In the genomic region with DNA sequence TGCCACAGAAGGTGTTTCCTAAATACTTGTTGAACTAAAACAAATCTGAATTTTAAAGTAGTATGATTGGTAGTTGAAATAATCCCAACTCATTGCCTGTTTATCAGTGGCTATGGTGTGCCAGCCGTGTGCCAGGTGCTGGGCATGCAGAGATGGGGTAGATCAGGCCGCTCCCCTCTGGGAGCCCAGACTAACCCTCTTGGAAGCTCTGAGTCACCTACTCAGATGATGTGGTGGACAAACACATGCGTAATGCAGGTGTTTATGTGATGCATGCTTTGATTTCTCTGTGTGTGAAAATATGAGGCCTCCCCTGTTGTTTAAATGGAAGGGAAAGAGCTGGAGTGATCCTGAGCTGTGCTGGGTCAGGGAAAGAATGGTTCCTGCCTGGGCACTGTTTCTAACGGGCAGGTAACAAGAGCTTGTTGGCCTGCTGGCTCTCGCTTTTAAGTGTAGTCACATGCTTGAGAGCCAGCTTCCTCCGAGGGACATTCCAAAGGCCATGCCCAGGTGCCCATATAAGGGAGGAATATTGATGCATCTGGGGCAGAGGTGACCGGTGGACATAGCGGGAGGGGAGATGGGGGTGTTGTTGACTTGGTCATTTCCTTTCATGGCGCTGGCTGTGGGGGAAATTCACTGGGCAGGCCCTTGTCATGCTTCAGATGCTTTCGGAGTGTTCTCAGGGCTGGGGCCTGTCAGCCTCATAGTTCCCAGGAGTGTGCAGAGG, we compare ENCODE assay signal across 13 cellular contexts. TPM values are rescaled to one million over a fixed set of nuclear protein-coding genes. Genes with fewer than 3 reads are reported as not detected.
DNase-seq lines count a peak whose midpoint lies in the region; ATAC-seq and TF ChIP-seq lines count a peak whose summit lies in the region.
"Had no signal": no experiment of that assay in that cellular context is flagged by ENCODE, and none has a peak within 500 bp of the region (broad histone marks: within the 10 kb centered on the region; RNA-seq: fewer than 3 reads in every experiment).

No MANE protein-coding gene starts in this region.

- H3K4me3 ChIP-seq in CD4-positive, CD25-positive, alpha-beta regulatory T cell (ENCODE audit: low read depth, low read length), result no peak overlapping the region
- H3K4me3 ChIP-seq in foreskin fibroblast (ENCODE audit: low read depth in 1 of 2, low read length in 2 of 2), result no peak overlapping the region
- H3K4me3 ChIP-seq: BLaER1, thoracic aorta had no signal

- no peaks in the 10 kb centered on the region for H3K27me3 ChIP-seq in CD4-positive, CD25-positive, alpha-beta regulatory T cell (ENCODE audit: control insufficient read depth, insufficient read depth, low read length)
- H3K27me3 ChIP-seq: BLaER1 had no signal

- no peaks in the 10 kb centered on the region for H3K9me3 Mint-ChIP-seq in CD4-positive, CD25-positive, alpha-beta regulatory T cell
- H3K9me3 Mint-ChIP-seq in naive B cell, result no peaks in the 10 kb centered on the region

- peaks cover 32% of the 10 kb centered on the region for H3K36me3 Mint-ChIP-seq in CD4-positive, CD25-positive, alpha-beta regulatory T cell
- H3K36me3 Mint-ChIP-seq in naive B cell, result peaks cover 5 to 17% of the 10 kb centered on the region in 2 donors

- no peaks in the 10 kb centered on the region for H3K4me1 ChIP-seq in CD4-positive, CD25-positive, alpha-beta regulatory T cell (ENCODE audit: control insufficient read depth, insufficient read depth, low read length, poor library complexity, severe bottlenecking)

- no peaks in the 10 kb centered on the region for H3K9me3 ChIP-seq in CD4-positive, CD25-positive, alpha-beta regulatory T cell (ENCODE audit: control insufficient read depth in 2 of 2, low read length in 2 of 2)
- H3K9me3 ChIP-seq: BLaER1, thoracic aorta had no signal

- peaks cover 0 to 17% (median 9%) of the 10 kb centered on the region in 4 donors for H3K4me1 Mint-ChIP-seq in CD4-positive, CD25-positive, alpha-beta regulatory T cell
- peaks cover 10 to 15% (median 14%) of the 10 kb centered on the region in 3 donors for H3K4me1 Mint-ChIP-seq in naive B cell

- H3K27me3 Mint-ChIP-seq in CD4-positive, CD25-positive, alpha-beta regulatory T cell, result no peaks in the 10 kb centered on the region
- H3K27me3 Mint-ChIP-seq in naive B cell, result no peaks in the 10 kb centered on the region

- TF ChIP-seq CTCF in foreskin fibroblast (IDR thresholded peaks at IDR 0.05; ENCODE audit: low read depth, low read length), result no peak

- H3K4me3 Mint-ChIP-seq in CD4-positive, CD25-positive, alpha-beta regulatory T cell, result no peak overlapping the region
- H3K4me3 Mint-ChIP-seq in naive B cell, result peak overlapping the region in 1 of 8 donors; percentile 29

- peaks cover 66% of the 10 kb centered on the region for H3K36me3 ChIP-seq in CD4-positive, CD25-positive, alpha-beta regulatory T cell (ENCODE audit: control insufficient read depth, insufficient read depth, low read length)

- no peak for DNase-seq in CD4-positive, CD25-positive, alpha-beta regulatory T cell
- DNase-seq in NCI-H510A treated with DMSO at 0.1 percent for 48 hours (lab: John Stamatoyannopoulos, UW) (peak; percentile 86), glomerular visceral epithelial cell (ENCODE audit: extremely low spot score) (peak; percentile 46), naive B cell (no peak), medulla oblongata (ENCODE audit: extremely low spot score) (no peak), foreskin fibroblast (no peak), dedifferentiated amniotic fluid mesenchymal stem cell (ENCODE audit: extremely low spot score) (no peak), NCI-H2081 treated with DMSO at 0.1 percent for 48 hours (lab: John Stamatoyannopoulos, UW) (no peak)
- DNase-seq: central memory CD4-positive, alpha-beta T cell; NCI-H2081; T-helper 9 cell had no signal

- peak overlapping the region; percentile 11 to 88 (median 71) for H3K27ac Mint-ChIP-seq in CD4-positive, CD25-positive, alpha-beta regulatory T cell
- peak overlapping the region in 4 of 6 donors; percentile 31 to 56 (median 33) for H3K27ac Mint-ChIP-seq in naive B cell

- ATAC-seq in CD4-positive, CD25-positive, alpha-beta regulatory T cell (ENCODE audit: low read depth in 2 of 2), result no peak
- ATAC-seq in naive B cell (ENCODE audit: low read depth in 2 of 2), result no peak

- H3K27ac ChIP-seq in CD4-positive, CD25-positive, alpha-beta regulatory T cell (ENCODE audit: insufficient read depth, low read length, poor library complexity, severe bottlenecking), result no peak overlapping the region
- H3K27ac ChIP-seq: BLaER1, thoracic aorta had no signal

RNA-seq across cellular contexts. Expression of gene MFN2, which starts 10.2 kb away (rescaled TPM):
- 39.1 TPM for total RNA-seq in CD4-positive, CD25-positive, alpha-beta regulatory T cell
- 10 to 100 TPM; 30.0 to 38.1 (median 35.4) TPM for polyA plus RNA-seq in CD4-positive, CD25-positive, alpha-beta regulatory T cell
- 10 to 100 TPM; 27.5 to 39.9 (median 35.9) TPM for polyA plus RNA-seq in naive B cell (ENCODE audit: low read depth in 6 of 6)

RNA-seq across cellular contexts. Expression of gene MIIP, which starts 28.8 kb away (rescaled TPM):
- 49.1 TPM for total RNA-seq in CD4-positive, CD25-positive, alpha-beta regulatory T cell
- 10 to 100 TPM; 31.9 to 45.1 (median 38.4) TPM for polyA plus RNA-seq in CD4-positive, CD25-positive, alpha-beta regulatory T cell
- polyA plus RNA-seq in naive B cell (ENCODE audit: low read depth in 6 of 6), result 10 to 100 TPM; 28.9 to 41.4 (median 31.6) TPM

RNA-seq across cellular contexts. Expression of gene PLOD1, which starts 56.0 kb away (rescaled TPM):
- 2.9 TPM for total RNA-seq in CD4-positive, CD25-positive, alpha-beta regulatory T cell
- polyA plus RNA-seq in CD4-positive, CD25-positive, alpha-beta regulatory T cell, result 1 to 10 TPM; 2.2 to 6.6 (median 4.7) TPM
- polyA plus RNA-seq in naive B cell (ENCODE audit: low read depth in 6 of 6), result 10 to 100 TPM in 1 of 6 donors, 1 to 10 TPM in 5; 4.9 to 10.4 (median 6.6) TPM

Comparison
In these comparisons a context has a peak if more than half of its experiments do, and no peak if none do; other contexts are left out.
1. DNase-seq: peak in NCI-H510A treated with DMSO at 0.1 percent for 48 hours (single experiment) and glomerular visceral epithelial cell (single experiment); none in CD4-positive, CD25-positive, alpha-beta regulatory T cell (0 of 3), naive B cell (single experiment), medulla oblongata (single experiment), foreskin fibroblast (0 of 2), dedifferentiated amniotic fluid mesenchymal stem cell (single experiment) and NCI-H2081 treated with DMSO at 0.1 percent for 48 hours (single experiment).